In the genomic region with DNA sequence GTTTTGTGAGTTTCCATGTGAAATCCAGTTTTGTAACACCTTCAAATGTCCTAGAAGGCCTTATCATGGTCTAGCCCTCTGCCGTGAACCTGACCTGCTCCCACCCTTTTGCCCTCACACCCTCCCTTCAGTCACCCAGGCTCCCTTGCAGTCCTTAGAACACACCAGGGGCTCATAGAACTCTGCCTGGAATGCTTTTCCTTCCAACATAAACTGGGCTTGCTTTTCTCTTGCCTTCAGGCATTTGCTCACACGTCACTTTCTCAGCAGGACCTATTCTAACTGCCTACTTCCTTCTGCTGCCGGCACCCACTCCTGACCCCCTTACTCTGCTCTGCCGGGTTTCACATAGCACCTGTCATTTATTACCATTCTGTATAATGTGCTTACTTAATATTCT, we compare ENCODE assay signal across 21 cellular contexts.
"Had no signal": no experiment of that assay in that cellular context is flagged by ENCODE, and none has a peak within 500 bp of the region (broad histone marks: within the 10 kb centered on the region; RNA-seq: fewer than 3 reads in every experiment).

No MANE protein-coding gene starts in this region.

- H3K4me3 Mint-ChIP-seq: activated CD8-positive, alpha-beta T cell treated with anti-CD3 and anti-CD28 coated beads for 36 hours; activated naive CD8-positive, alpha-beta T cell treated with anti-CD3 and anti-CD28 coated beads, Interleukin-2, amount 10 ng/mL, durations not matched to agents 7 days and 5 days; activated T-cell treated with anti-CD3 and anti-CD28 coated beads, Interleukin-2, amount 50 U/mL, for 72 hours; dendritic cell treated with granulocyte-macrophage colony-stimulating factor and Interleukin-4, amounts not matched to agents 40 ng/mL and 50 ng/mL, for 4 days; naive B cell; stimulated activated naive B cell treated with anti-CD40 and anti-IgM and Interleukin-4, amounts not matched to agents 10 μg/mL and 1 μg/mL and 100 μg/mL, for 72 hours; T-helper 17 cell had no signal

- DNase-seq: activated CD4-positive, alpha-beta T cell treated with anti-CD3 and anti-CD28 coated beads for 48 hours; activated CD8-positive, alpha-beta memory T cell treated with anti-CD3 and anti-CD28 coated beads, Interleukin-2, amount 50 U/mL, for 48 hours; activated CD8-positive, alpha-beta T cell treated with anti-CD3 and anti-CD28 coated beads for 36 hours; activated gamma-delta T cell treated with Interleukin-2 at 50 U/mL for 16 hours; activated naive CD8-positive, alpha-beta T cell treated with anti-CD3 and anti-CD28 coated beads, Interleukin-2, amount 10 ng/mL, durations not matched to agents 7 days and 5 days; activated T-cell treated with anti-CD3 and anti-CD28 coated beads, Interleukin-2, amount 50 U/mL, for 72 hours; brain microvascular endothelial cell; effector memory CD4-positive, alpha-beta T cell; foreskin keratinocyte; glutamatergic neuron; hypothalamus; left cardiac atrium; naive B cell; ovary; stimulated activated CD4-positive, alpha-beta T cell treated with anti-CD3 and anti-CD28 coated beads, Interleukin-12 subunit alpha, Interleukin-12 subunit beta, amount 100 ng/mL, for 4 hours; stimulated activated naive B cell treated with anti-CD40 and anti-IgM and Interleukin-4, amounts not matched to agents 10 μg/mL and 1 μg/mL and 100 μg/mL, for 72 hours; T-helper 17 cell; tibial artery; uterus had no signal

- H3K4me1 Mint-ChIP-seq: activated naive CD8-positive, alpha-beta T cell treated with anti-CD3 and anti-CD28 coated beads, Interleukin-2, amount 10 ng/mL, durations not matched to agents 7 days and 5 days; naive B cell; stimulated activated naive B cell treated with anti-CD40 and anti-IgM and Interleukin-4, amounts not matched to agents 10 μg/mL and 1 μg/mL and 100 μg/mL, for 72 hours; T-helper 17 cell had no signal

- H3K9me3 ChIP-seq: ovary, tibial artery, uterus had no signal

- H3K36me3 ChIP-seq: brain microvascular endothelial cell, ovary, tibial artery, uterus had no signal

- H3K4me1 ChIP-seq: foreskin keratinocyte, uterus had no signal

- H3K36me3 Mint-ChIP-seq: activated naive CD8-positive, alpha-beta T cell treated with anti-CD3 and anti-CD28 coated beads, Interleukin-2, amount 10 ng/mL, durations not matched to agents 7 days and 5 days; naive B cell; stimulated activated naive B cell treated with anti-CD40 and anti-IgM and Interleukin-4, amounts not matched to agents 10 μg/mL and 1 μg/mL and 100 μg/mL, for 72 hours had no signal

- H3K4me3 ChIP-seq: lung, ovary, tibial artery, uterus had no signal

- H3K27ac Mint-ChIP-seq: activated CD8-positive, alpha-beta T cell treated with anti-CD3 and anti-CD28 coated beads for 36 hours; activated naive CD8-positive, alpha-beta T cell treated with anti-CD3 and anti-CD28 coated beads, Interleukin-2, amount 10 ng/mL, durations not matched to agents 7 days and 5 days; activated T-cell treated with anti-CD3 and anti-CD28 coated beads, Interleukin-2, amount 50 U/mL, for 72 hours; dendritic cell treated with granulocyte-macrophage colony-stimulating factor and Interleukin-4, amounts not matched to agents 40 ng/mL and 50 ng/mL, for 4 days; stimulated activated naive B cell treated with anti-CD40 and anti-IgM and Interleukin-4, amounts not matched to agents 10 μg/mL and 1 μg/mL and 100 μg/mL, for 72 hours; T-helper 17 cell had no signal

- H3K27ac ChIP-seq: brain microvascular endothelial cell, foreskin keratinocyte, ovary, tibial artery, uterus had no signal

- H3K27me3 ChIP-seq: brain microvascular endothelial cell, ovary, tibial artery, uterus had no signal

- H3K27me3 Mint-ChIP-seq: naive B cell; stimulated activated naive B cell treated with anti-CD40 and anti-IgM and Interleukin-4, amounts not matched to agents 10 μg/mL and 1 μg/mL and 100 μg/mL, for 72 hours had no signal

- H3K9me3 Mint-ChIP-seq: activated CD8-positive, alpha-beta T cell treated with anti-CD3 and anti-CD28 coated beads for 36 hours; activated naive CD8-positive, alpha-beta T cell treated with anti-CD3 and anti-CD28 coated beads, Interleukin-2, amount 10 ng/mL, durations not matched to agents 7 days and 5 days; activated T-cell treated with anti-CD3 and anti-CD28 coated beads, Interleukin-2, amount 50 U/mL, for 72 hours; dendritic cell treated with granulocyte-macrophage colony-stimulating factor and Interleukin-4, amounts not matched to agents 40 ng/mL and 50 ng/mL, for 4 days; naive B cell; stimulated activated naive B cell treated with anti-CD40 and anti-IgM and Interleukin-4, amounts not matched to agents 10 μg/mL and 1 μg/mL and 100 μg/mL, for 72 hours had no signal
